Comparison of ENCODE assay signal across 1 cellular context in genomic region chr2:30234180-30234971, GRCh38.
TF ChIP-seq lines count a peak whose summit lies in the region.

No MANE protein-coding gene starts in this region.

TF ChIP-seq in GM12878, 131 proteins besides CTCF, POLR2A, EP300 and RAD21 (continued from another document):
- TF ChIP-seq ZNF217 (IDR thresholded peaks at IDR 0.05) (peak; percentile 55; the same call in 1 of the 2 replicates), RUNX3 (IDR thresholded peaks at IDR 0.05; ENCODE audit: low read length) (peak; percentile 35), PAX5 (IDR thresholded peaks at IDR 0.05; ENCODE audit: borderline replicate concordance, low read depth, low read length) (no peak), IRF3 (IDR thresholded peaks at IDR 0.05) (no peak), ZBTB11 (CRISPR knock-in tag; IDR thresholded peaks at IDR 0.05) (no peak), IKZF1 (conservative IDR thresholded peaks at IDR 0.05) (no peak)
